In genomic region chr1:230641900-230642262, GRCh38 we compare ENCODE assay signal across 8 cellular contexts. TPM values are rescaled to one million over a fixed set of nuclear protein-coding genes. Genes with fewer than 3 reads are reported as not detected.
DNase-seq lines count a peak whose midpoint lies in the region; ATAC-seq and TF ChIP-seq lines count a peak whose summit lies in the region.

No MANE protein-coding gene starts in this region.

- no peaks in the 10 kb centered on the region; the same call in 1 of the 2 replicates for H3K36me3 ChIP-seq in HUES6 (ENCODE audit: control insufficient read depth, insufficient read depth, low read length)
- H3K36me3 ChIP-seq in colonic mucosa, result no peaks in the 10 kb centered on the region
- no peaks in the 10 kb centered on the region for H3K36me3 ChIP-seq in neural cell (ENCODE audit: insufficient read depth, low read length)
- H3K36me3 ChIP-seq in mucosa of descending colon (ENCODE audit: low read depth), result no peaks in the 10 kb centered on the region

- peak overlapping the region; percentile 48 for H2AFZ ChIP-seq in neural cell (ENCODE audit: low read depth, low read length)

- H3K9ac ChIP-seq in HUES6 (ENCODE audit: low read length) (peak overlapping the region; percentile 59), colonic mucosa (ENCODE audit: low read depth in 2 of 2, low read length in 2 of 2) (no peak overlapping the region), neural cell (ENCODE audit: low read length) (no peak overlapping the region)

- H3K4me1 ChIP-seq in HUES6 (ENCODE audit: control insufficient read depth, insufficient read depth, low read length) (peaks cover 11% of the 10 kb centered on the region; the same call in 1 of the 2 replicates), colonic mucosa (peaks cover 10% of the 10 kb centered on the region), mucosa of descending colon (ENCODE audit: low read depth) (peaks cover 18% of the 10 kb centered on the region)

- DNase-seq in colonic mucosa (no peak), mucosa of descending colon (no peak)
- DNase-seq in stimulated activated CD4-positive, alpha-beta T cell treated with anti-CD3 and anti-CD28 coated beads, Interleukin-15, amount 100 ng/mL, for 24 hours, result no peak

- ATAC-seq in GM18511 (IDR thresholded peaks at IDR 0.05; ENCODE audit: unreplicated experiment) (peak; percentile 13), mucosa of descending colon (no peak), GM18873 (IDR thresholded peaks at IDR 0.05; ENCODE audit: low FRiP score, unreplicated experiment) (no peak), HG02938 (IDR thresholded peaks at IDR 0.05; ENCODE audit: unreplicated experiment) (no peak)

- peaks cover 11% of the 10 kb centered on the region; the same call in 1 of the 2 replicates for H3K27me3 ChIP-seq in HUES6 (ENCODE audit: control insufficient read depth, insufficient read depth, low read length)
- no peaks in the 10 kb centered on the region for H3K27me3 ChIP-seq in colonic mucosa
- no peaks in the 10 kb centered on the region for H3K27me3 ChIP-seq in neural cell (ENCODE audit: insufficient read depth, low read depth, low read length)

- H3K4me3 ChIP-seq in HUES6 (ENCODE audit: low read depth, low read length), result peak overlapping the region; percentile 100
- H3K4me3 ChIP-seq in colonic mucosa, result peak overlapping the region; percentile 86
- H3K4me3 ChIP-seq in neural cell (ENCODE audit: low read length), result peak overlapping the region; percentile 93
- H3K4me3 ChIP-seq in mucosa of descending colon, result no peak overlapping the region

- H3K27ac ChIP-seq in HUES6 (ENCODE audit: low read depth, low read length) (0 out of 2 replicates have a peak overlapping the region, but pooled peaks have one; percentile 10), colonic mucosa (no peak overlapping the region), neural cell (ENCODE audit: low read length) (no peak overlapping the region)

- TF ChIP-seq CTCF in colonic mucosa (IDR thresholded peaks at IDR 0.05), result no peak
- TF ChIP-seq CTCF in neural cell (IDR thresholded peaks at IDR 0.05; ENCODE audit: poor library complexity, severe bottlenecking), result no peak
- no peak for TF ChIP-seq CTCF in mucosa of descending colon (IDR thresholded peaks at IDR 0.05)

- no peak for TF ChIP-seq RAD21 in neural cell (conservative IDR thresholded peaks at IDR 0.05)

- intact Hi-C loops in colonic mucosa (cut with DNase I), result loop anchor here (5.0 kb wide), 1 partner anchor 130 kb away; no protein-coding TSS in a partner anchor
- intact Hi-C loops in mucosa of descending colon (cut with DNase I, micrococcal nuclease), result no loop called here

- no peak for TF ChIP-seq EP300 in neural cell (conservative IDR thresholded peaks at IDR 0.05; ENCODE audit: poor library complexity, severe bottlenecking)

- H3K9me3 ChIP-seq in HUES6 (ENCODE audit: control insufficient read depth, insufficient read depth, low read depth, low read length) (no peaks in the 10 kb centered on the region), colonic mucosa (no peaks in the 10 kb centered on the region), neural cell (ENCODE audit: low read length) (no peaks in the 10 kb centered on the region), mucosa of descending colon (no peaks in the 10 kb centered on the region)

- no peaks in the 10 kb centered on the region for H4K20me1 ChIP-seq in neural cell (ENCODE audit: insufficient read depth)

- no peaks in the 10 kb centered on the region for H3F3A ChIP-seq in neural cell (ENCODE audit: insufficient read depth, low read length, poor library complexity, severe bottlenecking)

- no peaks in the 10 kb centered on the region for H3K9me2 ChIP-seq in neural cell (ENCODE audit: insufficient read depth, low read length)

- peaks cover 24% of the 10 kb centered on the region for H3K79me2 ChIP-seq in neural cell (replicated peaks; ENCODE audit: insufficient read depth, low read length)

- H3K4me2 ChIP-seq in neural cell (ENCODE audit: low read length), result no peak overlapping the region

TF ChIP-seq in neural cell, 6 proteins besides CTCF, POLR2A, EP300 and RAD21:
- TF ChIP-seq SMC3 (conservative IDR thresholded peaks at IDR 0.05; ENCODE audit: poor library complexity) (no peak), MXI1 (conservative IDR thresholded peaks at IDR 0.05; ENCODE audit: poor library complexity, severe bottlenecking) (no peak), EZH2 (IDR thresholded peaks at IDR 0.05; ENCODE audit: borderline replicate concordance, insufficient read depth, low read length, poor library complexity, severe bottlenecking) (no peak)

RNA-seq across cellular contexts. Expression of gene COG2, which starts 0.4 kb away (rescaled TPM):
- total RNA-seq in colonic mucosa (10 to 100 TPM; 42.0 to 53.8 TPM), mucosa of descending colon (10 to 100 TPM; 38.0 to 46.2 (median 38.1) TPM)
- 14.5 and 14.7 TPM in 2 replicates for polyA plus RNA-seq in neural cell
- polyA minus RNA-seq in neural cell, result 28.2 and 30.3 TPM in 2 replicates
